33 cellular contexts compared by ENCODE assay signal in the genomic region with DNA sequence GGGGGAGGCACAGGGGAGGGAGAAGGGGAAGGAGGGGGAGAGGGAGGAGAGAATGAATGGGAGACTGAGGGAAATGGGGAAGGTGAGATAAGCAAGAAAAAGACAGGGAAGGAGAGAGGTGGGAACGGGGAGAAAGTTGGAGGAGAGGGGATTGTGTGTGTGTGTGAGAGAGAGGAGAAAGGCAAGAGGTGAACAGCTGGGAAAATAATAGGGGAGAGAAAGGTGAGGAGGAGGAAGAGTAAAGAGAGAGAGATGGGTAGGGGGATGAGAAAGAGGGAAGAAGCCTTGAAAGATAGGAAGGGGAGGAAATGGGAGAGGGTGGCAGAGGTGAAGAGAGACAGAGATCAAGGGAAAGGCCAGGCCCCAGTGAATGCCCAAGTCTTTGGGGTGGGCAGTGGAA.
"Had no signal": no experiment of that assay in that cellular context is flagged by ENCODE, and none has a peak within 500 bp of the region (broad histone marks: within the 10 kb centered on the region; RNA-seq: fewer than 3 reads in every experiment).

No MANE protein-coding gene starts in this region.

- H3K9me3 ChIP-seq: body of pancreas, breast epithelium had no signal

- H3K27ac Mint-ChIP-seq: activated B cell treated with CpG ODN at 0.5 μM for 24 hours; activated CD4-positive, alpha-beta memory T cell treated with anti-CD3 and anti-CD28 coated beads for 36 hours; activated naive CD8-positive, alpha-beta T cell treated with anti-CD3 and anti-CD28 coated beads, Interleukin-2, amount 10 ng/mL, durations not matched to agents 7 days and 5 days; activated T-helper 1 cell treated with anti-CD3 and anti-CD28 coated beads, Interleukin-12 subunit alpha, Interleukin-12 subunit beta, Interleukin-2, Interleukin-4 antibody, amounts not matched to agents 30 ng/mL and 10 ng/mL and 1 ng/mL, durations not matched to agents 14 hours and 24 hours and 36 hours; T-cell had no signal

- H3K4me3 Mint-ChIP-seq: activated B cell treated with CpG ODN at 0.5 μM for 24 hours; activated CD4-positive, alpha-beta memory T cell treated with anti-CD3 and anti-CD28 coated beads for 36 hours; activated T-cell treated with anti-CD3 and anti-CD28 coated beads, Interleukin-2, amount 50 U/mL, for 4 hours; activated T-helper 1 cell treated with anti-CD3 and anti-CD28 coated beads, Interleukin-12 subunit alpha, Interleukin-12 subunit beta, Interleukin-2, Interleukin-4 antibody, amounts not matched to agents 30 ng/mL and 10 ng/mL and 1 ng/mL, durations not matched to agents 14 hours and 24 hours and 36 hours; T-cell had no signal

- H3K36me3 ChIP-seq: breast epithelium had no signal

- DNase-seq: activated B cell treated with CpG ODN at 0.5 μM for 24 hours; activated CD4-positive, alpha-beta memory T cell treated with anti-CD3 and anti-CD28 coated beads for 36 hours; activated CD4-positive, alpha-beta T cell treated with anti-CD3 and anti-CD28 coated beads for 4 hours; activated CD4-positive, alpha-beta T cell treated with anti-CD3 and anti-CD28 coated beads, Interleukin-2, amount 50 U/mL, for 1 hour; activated CD4-positive, CD25-positive, alpha-beta regulatory T cell treated with anti-CD3 and anti-CD28 coated beads, Interleukin-2, amount 50 U/mL, for 72 hours; activated CD8-positive, alpha-beta memory T cell treated with anti-CD3 and anti-CD28 coated beads, Interleukin-2, amount 50 U/mL, for 4 hours; activated effector memory CD4-positive, alpha-beta T cell treated with Interleukin-2 at 50 U/mL for 16 hours; activated naive CD4-positive, alpha-beta T cell treated with anti-CD3 and anti-CD28 coated beads, Interleukin-2, amount 50 U/mL, for 16 hours; activated naive CD8-positive, alpha-beta T cell treated with anti-CD3 and anti-CD28 coated beads, Interleukin-2, amount 10 ng/mL, durations not matched to agents 7 days and 5 days; activated T-cell treated with anti-CD3 and anti-CD28 coated beads for 4 hours; activated T-cell treated with anti-CD3 and anti-CD28 coated beads, Interleukin-2, amount 50 U/mL, for 4 hours; amygdala; body of pancreas; NCI-H1105; NCI-H1417 treated with DMSO at 0.1 percent for 48 hours; NCI-H187 treated with DMSO at 0.1 percent for 48 hours; NCI-H2081; NCI-H345; NCI-H510A; NCI-H526; NCI-H748 treated with DMSO at 0.1 percent for 48 hours; NK-92 treated with Interleukin-12 subunit alpha and Interleukin-12 subunit beta, amount 100 ng/mL, for 24 hours; PC-3; SIG-M5; T-cell; T-helper 2 cell; T-helper 9 cell had no signal

- H3K27ac ChIP-seq: body of pancreas, breast epithelium, RWPE1, VCaP had no signal

- H3K4me1 ChIP-seq: body of pancreas, breast epithelium had no signal

- ATAC-seq: activated T-cell treated with anti-CD3 and anti-CD28 coated beads, Interleukin-2, amount 50 U/mL, for 4 hours; body of pancreas; PC-3; Right ventricle myocardium inferior; SK-N-SH treated with all-trans-retinoic acid at 6 μM for 48 hours; T-cell had no signal

- H3K4me3 ChIP-seq: body of pancreas, breast epithelium had no signal

- H3K27me3 Mint-ChIP-seq: activated B cell treated with CpG ODN at 0.5 μM for 24 hours; activated CD4-positive, alpha-beta memory T cell treated with anti-CD3 and anti-CD28 coated beads for 36 hours; activated naive CD8-positive, alpha-beta T cell treated with anti-CD3 and anti-CD28 coated beads, Interleukin-2, amount 10 ng/mL, durations not matched to agents 7 days and 5 days had no signal

- H3K9me3 Mint-ChIP-seq: activated B cell treated with CpG ODN at 0.5 μM for 24 hours; activated CD4-positive, alpha-beta memory T cell treated with anti-CD3 and anti-CD28 coated beads for 36 hours; activated naive CD8-positive, alpha-beta T cell treated with anti-CD3 and anti-CD28 coated beads, Interleukin-2, amount 10 ng/mL, durations not matched to agents 7 days and 5 days; activated T-cell treated with anti-CD3 and anti-CD28 coated beads, Interleukin-2, amount 50 U/mL, for 4 hours; activated T-helper 1 cell treated with anti-CD3 and anti-CD28 coated beads, Interleukin-12 subunit alpha, Interleukin-12 subunit beta, Interleukin-2, Interleukin-4 antibody, amounts not matched to agents 30 ng/mL and 10 ng/mL and 1 ng/mL, durations not matched to agents 14 hours and 24 hours and 36 hours; T-cell had no signal

- H3K27me3 ChIP-seq: body of pancreas, breast epithelium had no signal

- H3K4me1 Mint-ChIP-seq: activated B cell treated with CpG ODN at 0.5 μM for 24 hours had no signal
